In the genomic region with DNA sequence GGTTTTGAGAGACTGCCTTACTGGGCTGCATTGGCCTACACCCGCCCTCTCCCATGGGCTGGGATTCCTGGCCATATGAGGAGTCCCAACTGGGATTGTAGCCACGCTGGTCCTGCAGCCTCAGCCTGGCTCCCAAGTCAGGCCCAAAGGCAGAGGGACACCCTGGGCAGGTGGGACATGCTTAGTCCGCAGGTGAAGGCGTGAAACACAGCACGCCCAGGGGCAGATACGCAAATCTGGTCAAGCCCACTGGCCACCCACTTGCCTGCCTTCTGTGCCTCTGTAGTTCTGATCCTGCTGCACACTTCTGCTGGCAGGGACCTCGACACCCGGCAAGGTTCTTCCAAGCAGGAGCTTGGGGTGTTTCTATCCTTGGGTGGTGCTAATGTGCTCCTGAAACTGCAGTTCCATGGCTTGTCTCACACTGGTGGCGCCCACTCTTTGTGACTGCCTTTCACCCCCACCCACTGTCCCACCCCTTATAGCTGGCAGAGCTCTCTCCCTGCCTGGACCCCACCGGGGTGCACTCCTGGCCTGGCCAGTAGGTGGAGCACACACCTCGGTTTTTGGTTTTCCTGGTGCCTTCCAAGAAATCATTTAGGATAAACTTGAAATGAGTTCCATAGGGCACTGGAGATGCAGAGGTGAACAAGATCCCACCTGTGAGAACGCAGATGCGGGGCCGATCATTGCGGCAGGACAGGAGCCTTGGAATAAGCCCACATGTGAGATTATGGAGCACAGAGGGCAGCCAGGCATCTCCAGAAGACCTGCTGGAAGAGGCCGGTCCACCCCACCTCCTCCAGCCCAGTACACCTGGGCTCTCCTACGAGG, we compare ENCODE assay signal across 9 cellular contexts. TPM values are rescaled to one million over a fixed set of nuclear protein-coding genes. Genes with fewer than 3 reads are reported as not detected.
DNase-seq lines count a peak whose midpoint lies in the region; ATAC-seq and TF ChIP-seq lines count a peak whose summit lies in the region.
"Had no signal": no experiment of that assay in that cellular context is flagged by ENCODE, and none has a peak within 500 bp of the region (broad histone marks: within the 10 kb centered on the region; RNA-seq: fewer than 3 reads in every experiment).

No MANE protein-coding gene starts in this region.

- H3K27ac ChIP-seq in A673 (ENCODE audit: low read depth, low read length, poor library complexity, severe bottlenecking) (no peak overlapping the region), VCaP (no peak overlapping the region), endodermal cell (ENCODE audit: low read depth, low read length) (no peak overlapping the region), uterus (no peak overlapping the region)

- H3K9me3 ChIP-seq in A673 (ENCODE audit: low read depth, low read length, poor library complexity, severe bottlenecking) (no peaks in the 10 kb centered on the region), endodermal cell (ENCODE audit: control insufficient read depth, low read length) (no peaks in the 10 kb centered on the region), uterus (no peaks in the 10 kb centered on the region)
- H3K9me3 ChIP-seq: HAP-1 had no signal

- no peaks in the 10 kb centered on the region for H3K9me3 Mint-ChIP-seq in endodermal cell
- H3K9me3 Mint-ChIP-seq in naive thymus-derived CD8-positive, alpha-beta T cell: no peaks in the 10 kb centered on the region

- peak; percentile 67 for ATAC-seq in HG03460 (IDR thresholded peaks at IDR 0.05; ENCODE audit: unreplicated experiment)
- peak; percentile 66 to 72 for ATAC-seq in naive thymus-derived CD8-positive, alpha-beta T cell

- no peaks in the 10 kb centered on the region for H3K4me1 Mint-ChIP-seq in endodermal cell
- H3K4me1 Mint-ChIP-seq in naive thymus-derived CD8-positive, alpha-beta T cell: peaks cover 0 to 7% (median 2%) of the 10 kb centered on the region in 4 donors

- CTCF ChIA-PET in A673 (lab: Charles Lee): interaction anchor here (0.5 to 1.0 kb wide), 7 partner anchors 71 to 1824 kb away, joined by 3 to 6 read pairs (median 4); no protein-coding TSS in a partner anchor

- H3K27me3 ChIP-seq in A673 (replicated peaks; ENCODE audit: insufficient read depth, low read depth, low read length, poor library complexity): no peaks in the 10 kb centered on the region
- no peaks in the 10 kb centered on the region for H3K27me3 ChIP-seq in endodermal cell (ENCODE audit: control insufficient read depth, insufficient read depth, low read length, poor library complexity, severe bottlenecking)
- no peaks in the 10 kb centered on the region for H3K27me3 ChIP-seq in uterus

- H3K4me3 ChIP-seq in A673 (ENCODE audit: low read depth, low read length, poor library complexity, severe bottlenecking) (no peak overlapping the region), endodermal cell (ENCODE audit: low read length) (no peak overlapping the region), uterus (no peak overlapping the region)
- H3K4me3 ChIP-seq: HAP-1 had no signal

- WGBS in endodermal cell (ENCODE audit: insufficient coverage in 1 of 2, insufficient read length in 1 of 2), 2 experiments: 66 to 74% methylated on average over 10 to 17 of the region's 17 CpGs

- intact Hi-C loops in A673 (cut with micrococcal nuclease; ENCODE audit: unreplicated experiment) (loop anchor here (2.0 kb wide), 1 partner anchor 72 kb away; no protein-coding TSS in a partner anchor), uterus (cut with DNase I; ENCODE audit: low total_unique reads) (no loop called here)

- H3K4me1 ChIP-seq in A673 (ENCODE audit: insufficient read depth, low read length, poor library complexity, severe bottlenecking): no peaks in the 10 kb centered on the region
- no peaks in the 10 kb centered on the region for H3K4me1 ChIP-seq in endodermal cell (ENCODE audit: control insufficient read depth, insufficient read depth, low read length)
- H3K4me1 ChIP-seq in uterus: no peaks in the 10 kb centered on the region
- H3K4me1 ChIP-seq: HAP-1 had no signal

- POLR2A ChIA-PET in A673 (lab: Charles Lee; ENCODE audit: low non-redundant PET): no interaction called here
- POLR2A ChIA-PET in naive thymus-derived CD8-positive, alpha-beta T cell (lab: Charles Lee): no interaction called here

- H3K36me3 ChIP-seq in A673 (ENCODE audit: insufficient read depth, low read length, poor library complexity, severe bottlenecking) (no peaks in the 10 kb centered on the region), endodermal cell (ENCODE audit: control insufficient read depth, insufficient read depth, low read length) (no peaks in the 10 kb centered on the region), uterus (no peaks in the 10 kb centered on the region)
- H3K36me3 ChIP-seq: HAP-1 had no signal

- DNase-seq in A673 (ENCODE audit: low spot score): peak; percentile 52
- DNase-seq in endodermal cell: peak; percentile 91
- peak in 6 of 10 donors; percentile 22 to 49 (median 37) for DNase-seq in naive thymus-derived CD8-positive, alpha-beta T cell
- DNase-seq in NCI-H2107 treated with DMSO at 0.1 percent for 48 hours (lab: John Stamatoyannopoulos, UW; ENCODE audit: unreplicated experiment): no peak
- no peak for DNase-seq in uterus

- H3K4me3 Mint-ChIP-seq in endodermal cell: no peak overlapping the region
- no peak overlapping the region for H3K4me3 Mint-ChIP-seq in naive thymus-derived CD8-positive, alpha-beta T cell

- no peaks in the 10 kb centered on the region for H3K36me3 Mint-ChIP-seq in endodermal cell (ENCODE audit: low read depth)
- H3K36me3 Mint-ChIP-seq in naive thymus-derived CD8-positive, alpha-beta T cell: peaks cover 0 to 84% (median 22%) of the 10 kb centered on the region in 3 donors

- H3K27ac Mint-ChIP-seq in endodermal cell: no peak overlapping the region
- H3K27ac Mint-ChIP-seq in naive thymus-derived CD8-positive, alpha-beta T cell: peak overlapping the region in 3 of 10 donors; percentile 13 to 37 (median 33)

- no peak for TF ChIP-seq POLR2A in uterus (IDR thresholded peaks at IDR 0.05)

- TF ChIP-seq CTCF in A673 (conservative IDR thresholded peaks at IDR 0.05; ENCODE audit: low read depth, low read length) (peak; percentile 82), GM12874 (IDR thresholded peaks at IDR 0.05; ENCODE audit: insufficient read depth, low read depth, low read length) (peak; percentile 79), VCaP (conservative IDR thresholded peaks at IDR 0.05) (peak; percentile 78), endodermal cell (conservative IDR thresholded peaks at IDR 0.05) (peak; percentile 87), uterus (IDR thresholded peaks at IDR 0.05) (peak in 2 of 4 experiments; percentile 28 to 40)

- H3K9ac ChIP-seq in endodermal cell (ENCODE audit: extremely low read depth, low read length, poor library complexity, severe bottlenecking): no peak overlapping the region

- H3K27me3 Mint-ChIP-seq in endodermal cell (ENCODE audit: insufficient read depth): peaks cover 3% of the 10 kb centered on the region
- no peaks in the 10 kb centered on the region for H3K27me3 Mint-ChIP-seq in naive thymus-derived CD8-positive, alpha-beta T cell

- BruUV-seq in A673 (replicated peaks; lab: Mats Ljungman, UMichigan): no TSS peak

RNA-seq across cellular contexts. Expression of a gene that starts 47.9 kb away (rescaled TPM):
- total RNA-seq in A673 (2021): 242 and 249 TPM in 2 replicates
- total RNA-seq in endodermal cell: 10 to 100 TPM; 74.8 to 90.5 TPM
- 66.5 TPM for polyA plus RNA-seq in endodermal cell (2013, experiment 1 of 2)
- 75.5 TPM for polyA plus RNA-seq in endodermal cell (2013, experiment 2 of 2)
- under 1 TPM; 0.08 to 0.34 TPM for total RNA-seq in naive thymus-derived CD8-positive, alpha-beta T cell
- 1 to 10 TPM in 1 of 3 donors, under 1 TPM in 1, not detected in 1; 0.77 to 2.4 TPM for polyA plus RNA-seq in naive thymus-derived CD8-positive, alpha-beta T cell
- total RNA-seq in uterus: 10 to 100 TPM in 1 of 4 donors, under 1 TPM in 3; under 0.01 to 16.9 (median 0.56) TPM

Comparison
In these comparisons a context has a peak if more than half of its experiments do, and no peak if none do; other contexts are left out.
1. DNase-seq: peak in A673 (single experiment), endodermal cell (single experiment) and naive thymus-derived CD8-positive, alpha-beta T cell (6 of 10); none in NCI-H2107 treated with DMSO at 0.1 percent for 48 hours (single experiment) and uterus (0 of 2).
2. RNA of a gene that starts 47.9 kb away (total RNA-seq): 242 to 249 TPM in A673 and 74.8 to 90.5 TPM in endodermal cell; under 0.01 to 16.9 TPM in uterus and 0.08 to 0.34 TPM in naive thymus-derived CD8-positive, alpha-beta T cell; every median in the first group is over 4 times any median in the second.